Comparison of ENCODE assay signal across 19 cellular contexts in genomic region chr7:80142853-80143580, GRCh38. TPM values are rescaled to one million over a fixed set of nuclear protein-coding genes. Genes with fewer than 3 reads are reported as not detected.
DNase-seq lines count a peak whose midpoint lies in the region; ATAC-seq, FAIRE-seq and TF ChIP-seq lines count a peak whose summit lies in the region.
"Had no signal": no experiment of that assay in that cellular context is flagged by ENCODE, and none has a peak within 500 bp of the region (broad histone marks: within the 10 kb centered on the region; RNA-seq: fewer than 3 reads in every experiment).

No MANE protein-coding gene starts in this region.

- ATAC-seq in stimulated activated naive CD8-positive, alpha-beta T cell treated with anti-CD3 and anti-CD28 coated beads, Interleukin-15, amount 100 ng/mL, for 72 hours: peak; percentile 81
- no peak for ATAC-seq in stimulated activated naive CD8-positive, alpha-beta T cell treated with anti-CD3 and anti-CD28 coated beads, Interleukin-15, Interleukin-2, amounts not matched to agents 100 U/mL and 50 U/mL, for 24 hours
- no peak for ATAC-seq in foreskin keratinocyte
- ATAC-seq: CD8-positive, alpha-beta T cell had no signal

- H3K9me3 Mint-ChIP-seq in stimulated activated naive CD8-positive, alpha-beta T cell treated with anti-CD3 and anti-CD28 coated beads, Interleukin-15, amount 100 ng/mL, for 72 hours: no peaks in the 10 kb centered on the region
- peaks cover 4% of the 10 kb centered on the region for H3K9me3 Mint-ChIP-seq in mesothelial cell of epicardium
- H3K9me3 Mint-ChIP-seq: CD8-positive, alpha-beta T cell had no signal

- FAIRE-seq in urothelium cell line (lab: Jason Lieb, UNC): peak; percentile 42
- FAIRE-seq: GM12892, GM19239 had no signal

- H3K27ac ChIP-seq in foreskin keratinocyte: no peak overlapping the region
- H3K27ac ChIP-seq: BLaER1 treated with 17β-estradiol and CSF1 and Interleukin-3, amounts not matched to agents 10 nM and 100 nM had no signal

- DNase-seq in stimulated activated naive CD8-positive, alpha-beta T cell treated with anti-CD3 and anti-CD28 coated beads, Interleukin-15, amount 100 ng/mL, for 72 hours: no peak
- no peak for DNase-seq in stimulated activated naive CD8-positive, alpha-beta T cell treated with anti-CD3 and anti-CD28 coated beads, Interleukin-15, Interleukin-2, amounts not matched to agents 100 U/mL and 50 U/mL, for 24 hours
- DNase-seq in NCI-H69 (lab: John Stamatoyannopoulos, UW): peak; percentile 47
- no peak for DNase-seq in mesothelial cell of epicardium (ENCODE audit: low spot score in 2 of 2, unreplicated experiment in 2 of 2)
- no peak for DNase-seq in urothelium cell line (ENCODE audit: low spot score)
- DNase-seq in foreskin melanocyte: no peak
- no peak for DNase-seq in cardiac septum (ENCODE audit: low spot score)
- no peak for DNase-seq in foreskin keratinocyte
- DNase-seq: 8988T; ACHN; CD8-positive, alpha-beta T cell; COR-L47; DND-41; GDM1; GOT3 had no signal

- peaks cover 65% of the 10 kb centered on the region for H3K4me1 ChIP-seq in foreskin keratinocyte

- intact Hi-C loops in cardiac septum (cut with DNase I): no loop called here

- no peak for TF ChIP-seq CTCF in mesothelial cell of epicardium (IDR thresholded peaks at IDR 0.05; ENCODE audit: unreplicated experiment)
- no peak for TF ChIP-seq CTCF in foreskin keratinocyte (conservative IDR thresholded peaks at IDR 0.05)

- no peaks in the 10 kb centered on the region for H3K27me3 ChIP-seq in foreskin keratinocyte

- peaks cover 82% of the 10 kb centered on the region for H3K27me3 Mint-ChIP-seq in stimulated activated naive CD8-positive, alpha-beta T cell treated with anti-CD3 and anti-CD28 coated beads, Interleukin-15, amount 100 ng/mL, for 72 hours
- H3K27me3 Mint-ChIP-seq in mesothelial cell of epicardium (ENCODE audit: low read depth): no peaks in the 10 kb centered on the region
- H3K27me3 Mint-ChIP-seq: IgD-negative memory B cell had no signal

- peaks cover 3% of the 10 kb centered on the region for H3K36me3 Mint-ChIP-seq in mesothelial cell of epicardium
- H3K36me3 Mint-ChIP-seq: CD8-positive, alpha-beta T cell; IgD-negative memory B cell had no signal

- peak overlapping the region in 1 of 2 donors; percentile 65 for H3K27ac Mint-ChIP-seq in stimulated activated naive CD8-positive, alpha-beta T cell treated with anti-CD3 and anti-CD28 coated beads, Interleukin-15, amount 100 ng/mL, for 72 hours
- H3K27ac Mint-ChIP-seq in mesothelial cell of epicardium: peak overlapping the region; percentile 66
- H3K27ac Mint-ChIP-seq: CD8-positive, alpha-beta T cell; IgD-negative memory B cell had no signal

- H3K4me3 Mint-ChIP-seq in stimulated activated naive CD8-positive, alpha-beta T cell treated with anti-CD3 and anti-CD28 coated beads, Interleukin-15, amount 100 ng/mL, for 72 hours: no peak overlapping the region
- no peak overlapping the region for H3K4me3 Mint-ChIP-seq in mesothelial cell of epicardium
- H3K4me3 Mint-ChIP-seq: CD8-positive, alpha-beta T cell; IgD-negative memory B cell had no signal

- peaks cover 11% of the 10 kb centered on the region for H3K4me1 Mint-ChIP-seq in stimulated activated naive CD8-positive, alpha-beta T cell treated with anti-CD3 and anti-CD28 coated beads, Interleukin-15, amount 100 ng/mL, for 72 hours
- peaks cover 73% of the 10 kb centered on the region for H3K4me1 Mint-ChIP-seq in mesothelial cell of epicardium
- H3K4me1 Mint-ChIP-seq: IgD-negative memory B cell had no signal

RNA-seq across cellular contexts. Expression of gene GNAI1, which starts 8.4 kb away (rescaled TPM):
- 50.0 to 61.1 TPM (median 54.4 TPM) in 3 replicates for total RNA-seq in mesothelial cell of epicardium
- 11.3 TPM for total RNA-seq in cardiac septum
- 48.4 and 53.9 TPM in 2 replicates for total RNA-seq in foreskin keratinocyte
- 26.3 and 28.9 TPM in 2 replicates for polyA plus RNA-seq in foreskin keratinocyte
